ENCODE assay signal across 8 cellular contexts in the genomic region with DNA sequence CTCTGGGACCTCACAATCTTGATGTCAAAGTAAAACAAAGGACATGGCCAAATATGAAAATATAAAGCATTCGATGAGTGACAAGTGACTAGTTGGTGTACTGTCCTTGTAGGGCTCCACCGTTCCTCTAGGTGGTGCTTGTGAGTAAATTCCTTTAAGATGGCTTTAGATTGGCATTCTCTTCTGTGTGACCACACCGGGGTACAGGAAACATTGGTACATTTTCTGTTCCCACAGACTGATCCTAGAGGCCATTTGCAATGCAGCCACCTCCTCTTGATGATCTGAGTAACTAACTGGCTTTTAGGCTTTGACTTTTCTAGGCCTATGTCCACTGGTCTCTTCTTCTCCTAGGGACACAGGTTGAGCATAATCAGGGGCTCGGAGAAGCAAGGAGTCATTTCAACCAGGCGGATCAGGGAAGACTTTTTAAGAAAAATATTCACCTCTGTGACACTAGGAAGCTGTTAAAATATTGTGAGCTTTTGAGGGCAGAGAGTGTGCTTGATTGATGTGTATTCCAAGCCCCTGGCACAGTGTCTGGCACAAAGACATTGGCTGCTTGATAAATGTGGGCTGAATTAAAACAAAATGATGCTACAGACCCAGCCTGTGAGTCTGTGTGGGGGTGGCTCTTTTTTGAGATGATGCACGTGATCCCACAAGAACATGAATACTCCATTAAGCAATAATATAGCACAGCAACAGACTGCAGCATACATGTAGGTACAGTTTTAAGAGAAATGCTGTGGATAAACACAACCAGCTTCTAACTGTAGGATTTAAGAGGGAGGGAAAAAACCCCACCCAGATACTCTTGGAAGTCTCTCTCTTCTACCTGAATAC. TPM values are rescaled to one million over a fixed set of nuclear protein-coding genes. Genes with fewer than 3 reads are reported as not detected.
DNase-seq lines count a peak whose midpoint lies in the region; ATAC-seq and TF ChIP-seq lines count a peak whose summit lies in the region.

No MANE protein-coding gene starts in this region.

- H3K36me3 ChIP-seq in NT2/D1 (ENCODE audit: insufficient read depth, insufficient read length, low read length) (no peaks in the 10 kb centered on the region), ovary (no peaks in the 10 kb centered on the region)

- peaks cover 47% of the 10 kb centered on the region for H3K4me1 Mint-ChIP-seq in activated T-helper 1 cell treated with anti-CD3 and anti-CD28 coated beads, Interleukin-12 subunit alpha, Interleukin-12 subunit beta, Interleukin-2, Interleukin-4 antibody, amounts not matched to agents 30 ng/mL and 10 ng/mL and 1 ng/mL, durations not matched to agents 14 hours and 24 hours and 36 hours (ENCODE audit: low read depth)

- H3K27ac Mint-ChIP-seq in activated T-helper 1 cell treated with anti-CD3 and anti-CD28 coated beads, Interleukin-12 subunit alpha, Interleukin-12 subunit beta, Interleukin-2, Interleukin-4 antibody, amounts not matched to agents 30 ng/mL and 10 ng/mL and 1 ng/mL, durations not matched to agents 14 hours and 24 hours and 36 hours: peak overlapping the region; percentile 80

- TF ChIP-seq EP300 in ovary (IDR thresholded peaks at IDR 0.05): no peak

- H3K9me3 Mint-ChIP-seq in activated T-helper 1 cell treated with anti-CD3 and anti-CD28 coated beads, Interleukin-12 subunit alpha, Interleukin-12 subunit beta, Interleukin-2, Interleukin-4 antibody, amounts not matched to agents 30 ng/mL and 10 ng/mL and 1 ng/mL, durations not matched to agents 14 hours and 24 hours and 36 hours: no peaks in the 10 kb centered on the region

- intact Hi-C loops in Right ventricle myocardium inferior (cut with DNase I): loop anchor here (5.0 kb wide), 1 partner anchor 51 kb away; a partner anchor contains a TSS
- intact Hi-C loops in cardiac septum (cut with DNase I): loop anchor here (2.0 kb wide), 1 partner anchor 834 kb away; no protein-coding TSS in a partner anchor
- intact Hi-C loops in activated T-helper 1 cell treated with anti-CD3 and anti-CD28 coated beads, Interleukin-12 subunit alpha, Interleukin-12 subunit beta, Interleukin-2, Interleukin-4 antibody, amounts not matched to agents 30 ng/mL and 10 ng/mL and 1 ng/mL, durations not matched to agents 14 hours and 24 hours and 36 hours (cut with micrococcal nuclease): loop anchor here (1.0 to 10.0 kb wide), 7 partner anchors 21 to 908 kb away; a partner anchor contains a TSS
- intact Hi-C loops in head of caudate nucleus (cut with DNase I): no loop called here
- intact Hi-C loops in ovary (cut with DNase I): no loop called here

- no peak overlapping the region for H3K9ac ChIP-seq in NT2/D1 (ENCODE audit: insufficient read length, low read depth)

- H3K27me3 ChIP-seq in NT2/D1 (ENCODE audit: insufficient read depth, insufficient read length): no peaks in the 10 kb centered on the region
- H3K27me3 ChIP-seq in ovary: no peaks in the 10 kb centered on the region

- TF ChIP-seq CTCF in retinal pigment epithelial cell (conservative IDR thresholded peaks at IDR 0.05; ENCODE audit: low read depth, low read length): peak; percentile 83
- TF ChIP-seq CTCF in ovary (IDR thresholded peaks at IDR 0.05): peak in 1 of 3 donors; percentile 14

- no peak overlapping the region for H3K27ac ChIP-seq in ovary

- H3K4me3 ChIP-seq in NT2/D1 (ENCODE audit: insufficient read length, low read depth) (no peak overlapping the region), retinal pigment epithelial cell (ENCODE audit: low read length) (no peak overlapping the region), ovary (no peak overlapping the region)

- TF ChIP-seq POLR2A in ovary (IDR thresholded peaks at IDR 0.05): no peak

- no peak overlapping the region for H3K4me3 Mint-ChIP-seq in activated T-helper 1 cell treated with anti-CD3 and anti-CD28 coated beads, Interleukin-12 subunit alpha, Interleukin-12 subunit beta, Interleukin-2, Interleukin-4 antibody, amounts not matched to agents 30 ng/mL and 10 ng/mL and 1 ng/mL, durations not matched to agents 14 hours and 24 hours and 36 hours

- ATAC-seq in Right ventricle myocardium inferior (peak; percentile 71), HG02840 (IDR thresholded peaks at IDR 0.05; ENCODE audit: low FRiP score, unreplicated experiment) (peak; percentile 52)

- peaks cover 39% of the 10 kb centered on the region for H3K36me3 Mint-ChIP-seq in activated T-helper 1 cell treated with anti-CD3 and anti-CD28 coated beads, Interleukin-12 subunit alpha, Interleukin-12 subunit beta, Interleukin-2, Interleukin-4 antibody, amounts not matched to agents 30 ng/mL and 10 ng/mL and 1 ng/mL, durations not matched to agents 14 hours and 24 hours and 36 hours (ENCODE audit: low read depth)

- 76 to 77% (median 76%) methylated on average over 6 of the region's 6 CpGs for WGBS in ovary, 3 donors

- no peaks in the 10 kb centered on the region for H3K4me1 ChIP-seq in NT2/D1 (ENCODE audit: insufficient read depth, insufficient read length)
- peaks cover 2% of the 10 kb centered on the region for H3K4me1 ChIP-seq in ovary (ENCODE audit: insufficient read depth)

- H3K9me3 ChIP-seq in NT2/D1 (ENCODE audit: insufficient read depth, low read length) (0 out of 2 replicates have a peak, but pooled peaks cover 10% of the 10 kb centered on the region), ovary (no peaks in the 10 kb centered on the region)

- DNase-seq in Right ventricle myocardium inferior (ENCODE audit: missing footprints): no peak
- DNase-seq in cardiac septum (ENCODE audit: low spot score): no peak
- peak; percentile 13 for DNase-seq in NT2/D1 (ENCODE audit: low read depth, low spot score)
- DNase-seq in activated T-helper 1 cell treated with anti-CD3 and anti-CD28 coated beads, Interleukin-12 subunit alpha, Interleukin-12 subunit beta, Interleukin-2, Interleukin-4 antibody, amounts not matched to agents 30 ng/mL and 10 ng/mL and 1 ng/mL, durations not matched to agents 14 hours and 24 hours and 36 hours (ENCODE audit: low spot score): peak; percentile 16
- DNase-seq in head of caudate nucleus: peak in 26 of 42 donors; percentile 6 to 71 (median 27)
- DNase-seq in retinal pigment epithelial cell (ENCODE audit: low read depth): no peak
- DNase-seq in ovary: no peak

- no peaks in the 10 kb centered on the region for H3K27me3 Mint-ChIP-seq in activated T-helper 1 cell treated with anti-CD3 and anti-CD28 coated beads, Interleukin-12 subunit alpha, Interleukin-12 subunit beta, Interleukin-2, Interleukin-4 antibody, amounts not matched to agents 30 ng/mL and 10 ng/mL and 1 ng/mL, durations not matched to agents 14 hours and 24 hours and 36 hours (ENCODE audit: insufficient read depth)

RNA-seq across cellular contexts. Expression of a gene that starts 21.0 kb away (rescaled TPM):
- total RNA-seq in Right ventricle myocardium inferior (3.8 TPM), cardiac septum (2.7 TPM), ovary (10 to 100 TPM in 2 of 7 donors, 1 to 10 TPM in 5; 1.5 to 11.9 (median 5.4) TPM)
- total RNA-seq in activated T-helper 1 cell treated with anti-CD3 and anti-CD28 coated beads, Interleukin-12 subunit alpha, Interleukin-12 subunit beta, Interleukin-2, Interleukin-4 antibody, amounts not matched to agents 30 ng/mL and 10 ng/mL and 1 ng/mL, durations not matched to agents 14 hours and 24 hours and 36 hours: 18.6 and 19.3 TPM in 2 replicates
- polyA plus RNA-seq in ovary: 10 to 100 TPM in 1 of 2 donors, 1 to 10 TPM in 1; 5.0 to 20.8 TPM

RNA-seq across cellular contexts. Expression of a gene that starts 52.3 kb away (rescaled TPM):
- total RNA-seq in Right ventricle myocardium inferior: 35.6 TPM
- 20.7 TPM for total RNA-seq in cardiac septum
- total RNA-seq in activated T-helper 1 cell treated with anti-CD3 and anti-CD28 coated beads, Interleukin-12 subunit alpha, Interleukin-12 subunit beta, Interleukin-2, Interleukin-4 antibody, amounts not matched to agents 30 ng/mL and 10 ng/mL and 1 ng/mL, durations not matched to agents 14 hours and 24 hours and 36 hours: 18.5 and 20.5 TPM in 2 replicates
- 1 to 10 TPM in 5 of 7 donors, under 1 TPM in 2; 0.23 to 6.2 (median 2.9) TPM for total RNA-seq in ovary
- 1 to 10 TPM; 2.2 to 4.6 TPM for polyA plus RNA-seq in ovary

Comparison
In these comparisons a context has a peak if more than half of its experiments do, and no peak if none do; other contexts are left out.
1. DNase-seq: peak in NT2/D1 (single experiment), activated T-helper 1 cell treated with anti-CD3 and anti-CD28 coated beads, Interleukin-12 subunit alpha, Interleukin-12 subunit beta, Interleukin-2, Interleukin-4 antibody, amounts not matched to agents 30 ng/mL and 10 ng/mL and 1 ng/mL, durations not matched to agents 14 hours and 24 hours and 36 hours (single experiment) and head of caudate nucleus (26 of 42); none in Right ventricle myocardium inferior (single experiment), cardiac septum (single experiment), retinal pigment epithelial cell (single experiment) and ovary (0 of 5).
2. intact Hi-C loops: an anchor here in Right ventricle myocardium inferior (5.0 kb wide), cardiac septum (2.0 kb wide) and activated T-helper 1 cell treated with anti-CD3 and anti-CD28 coated beads, Interleukin-12 subunit alpha, Interleukin-12 subunit beta, Interleukin-2, Interleukin-4 antibody, amounts not matched to agents 30 ng/mL and 10 ng/mL and 1 ng/mL, durations not matched to agents 14 hours and 24 hours and 36 hours (1.0 to 10.0 kb wide); none called in head of caudate nucleus and ovary.